In the genomic region with DNA sequence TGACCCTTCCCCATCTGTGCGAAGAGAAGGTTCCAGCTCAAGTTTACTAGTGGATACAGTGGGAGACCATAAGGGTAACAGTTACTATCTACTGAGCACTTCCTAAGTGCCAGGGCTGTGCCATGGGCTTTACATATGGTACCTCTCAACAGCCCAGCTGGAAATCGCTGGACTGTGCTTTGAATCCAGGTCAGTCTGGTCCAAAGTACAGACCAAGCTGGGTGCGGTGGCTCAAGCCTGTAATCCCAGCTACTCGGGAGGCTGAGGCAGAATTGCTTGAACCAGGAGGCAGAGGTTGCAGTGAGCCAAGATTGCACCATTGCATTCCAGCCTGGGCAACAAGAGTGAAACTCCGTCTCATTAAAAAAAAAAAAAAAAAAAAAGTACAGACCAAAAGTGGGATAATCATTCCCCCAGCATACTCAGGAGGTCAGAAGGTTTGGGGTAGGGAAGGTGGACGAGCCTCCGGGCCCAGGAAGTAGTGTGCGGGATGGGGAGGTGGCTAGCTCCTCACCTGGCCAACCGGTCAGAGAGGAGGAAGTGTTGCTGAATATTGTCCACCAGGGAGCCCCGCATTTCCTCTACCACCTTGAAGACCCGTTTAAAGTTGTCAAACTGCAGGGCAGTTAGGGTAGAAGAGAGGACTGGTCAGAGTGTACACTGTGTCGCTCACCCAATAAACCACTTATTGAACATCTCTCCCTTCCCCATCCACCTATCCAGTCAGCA, we compare ENCODE assay signal across 14 cellular contexts. TPM values are rescaled to one million over a fixed set of nuclear protein-coding genes. Genes with fewer than 3 reads are reported as not detected.
DNase-seq lines count a peak whose midpoint lies in the region; ATAC-seq and TF ChIP-seq lines count a peak whose summit lies in the region.
"Had no signal": no experiment of that assay in that cellular context is flagged by ENCODE, and none has a peak within 500 bp of the region (broad histone marks: within the 10 kb centered on the region; RNA-seq: fewer than 3 reads in every experiment).

No MANE protein-coding gene starts in this region.

- no peak overlapping the region for H3K4me3 ChIP-seq in BLaER1
- H3K4me3 ChIP-seq in GM23248 = no peak overlapping the region
- no peak overlapping the region for H3K4me3 ChIP-seq in A673 (ENCODE audit: low read depth, low read length, poor library complexity, severe bottlenecking)
- H3K4me3 ChIP-seq: gastrocnemius medialis, mucosa of descending colon, upper lobe of left lung had no signal

- H3F3A ChIP-seq in GM23248 (ENCODE audit: insufficient read depth) = peaks cover 38% of the 10 kb centered on the region

- H3K9ac ChIP-seq in BLaER1 (peak overlapping the region; percentile 13; the same call in 1 of the 2 replicates), GM23248 (peak overlapping the region; percentile 99; the same call in 1 of the 2 replicates)

- intact Hi-C loops in activated T-helper 1 cell treated with anti-CD3 and anti-CD28 coated beads, Interleukin-12 subunit alpha, Interleukin-12 subunit beta, Interleukin-2, Interleukin-4 antibody, amounts not matched to agents 30 ng/mL and 10 ng/mL and 1 ng/mL, durations not matched to agents 14 hours and 24 hours and 36 hours (cut with micrococcal nuclease) = loop anchor here (2.0 kb wide), 1 partner anchor 15 kb away; the partner anchor contains the start of gene FOSL1
- intact Hi-C loops in A673 (cut with micrococcal nuclease; ENCODE audit: unreplicated experiment) = no loop called here

- peaks cover 55% of the 10 kb centered on the region for H3K36me3 ChIP-seq in BLaER1
- peaks cover 14% of the 10 kb centered on the region; the same call in 1 of the 2 replicates for H3K36me3 ChIP-seq in GM23248 (ENCODE audit: low read depth)
- peaks cover 48% of the 10 kb centered on the region for H3K36me3 ChIP-seq in A673 (ENCODE audit: insufficient read depth, low read length, poor library complexity, severe bottlenecking)

- POLR2A ChIA-PET in naive thymus-derived CD8-positive, alpha-beta T cell (lab: Charles Lee) = interaction anchor here (0.6 to 16.8 kb wide), 14 partner anchors 11 to 1720 kb away, joined by 3 to 405 read pairs (median 8); partner anchors contain the start of genes C11orf68, CFL1, CTSW and DRAP1
- POLR2A ChIA-PET in A673 (lab: Charles Lee; ENCODE audit: low non-redundant PET) = no interaction called here

- H3K27ac ChIP-seq in BLaER1 = no peak overlapping the region
- H3K27ac ChIP-seq in GM23248 = no peak overlapping the region
- no peak overlapping the region for H3K27ac ChIP-seq in A673 (ENCODE audit: low read depth, low read length, poor library complexity, severe bottlenecking)
- H3K27ac ChIP-seq: C4-2B, gastrocnemius medialis had no signal

- TF ChIP-seq CTCF in A673 (conservative IDR thresholded peaks at IDR 0.05; ENCODE audit: low read depth, low read length) = no peak

- ATAC-seq in naive thymus-derived CD8-positive, alpha-beta T cell = no peak
- ATAC-seq: gastrocnemius medialis, GM12878, mucosa of descending colon had no signal

- no TSS peak for BruUV-seq in A673 (replicated peaks; lab: Mats Ljungman, UMichigan)

- peaks cover 48% of the 10 kb centered on the region for H3K79me2 ChIP-seq in GM23248 (ENCODE audit: insufficient read depth)

- no peaks in the 10 kb centered on the region for H3K27me3 ChIP-seq in BLaER1
- no peaks in the 10 kb centered on the region for H3K27me3 ChIP-seq in GM23248 (replicated peaks; ENCODE audit: insufficient read depth)
- no peaks in the 10 kb centered on the region for H3K27me3 ChIP-seq in A673 (replicated peaks; ENCODE audit: insufficient read depth, low read depth, low read length, poor library complexity)
- H3K27me3 ChIP-seq: gastrocnemius medialis, upper lobe of left lung had no signal

- peak overlapping the region; percentile 99 for H3K4me3 Mint-ChIP-seq in activated T-helper 1 cell treated with anti-CD3 and anti-CD28 coated beads, Interleukin-12 subunit alpha, Interleukin-12 subunit beta, Interleukin-2, Interleukin-4 antibody, amounts not matched to agents 30 ng/mL and 10 ng/mL and 1 ng/mL, durations not matched to agents 14 hours and 24 hours and 36 hours
- H3K4me3 Mint-ChIP-seq in naive thymus-derived CD8-positive, alpha-beta T cell = peak overlapping the region in 7 of 10 donors; percentile 29 to 96 (median 89)

- no peaks in the 10 kb centered on the region for H3K9me3 ChIP-seq in BLaER1
- no peaks in the 10 kb centered on the region for H3K9me3 ChIP-seq in GM23248 (ENCODE audit: low read depth)
- H3K9me3 ChIP-seq in A673 (ENCODE audit: low read depth, low read length, poor library complexity, severe bottlenecking) = no peaks in the 10 kb centered on the region
- H3K9me3 ChIP-seq: gastrocnemius medialis, mucosa of descending colon, upper lobe of left lung had no signal

- H3K36me3 Mint-ChIP-seq in activated T-helper 1 cell treated with anti-CD3 and anti-CD28 coated beads, Interleukin-12 subunit alpha, Interleukin-12 subunit beta, Interleukin-2, Interleukin-4 antibody, amounts not matched to agents 30 ng/mL and 10 ng/mL and 1 ng/mL, durations not matched to agents 14 hours and 24 hours and 36 hours (ENCODE audit: low read depth) = peaks cover 29% of the 10 kb centered on the region
- peaks cover 0 to 33% (median 2%) of the 10 kb centered on the region in 3 donors for H3K36me3 Mint-ChIP-seq in naive thymus-derived CD8-positive, alpha-beta T cell

- no peaks in the 10 kb centered on the region for H3K9me2 ChIP-seq in GM23248 (ENCODE audit: insufficient read depth)

- peaks cover 19% of the 10 kb centered on the region for H4K20me1 ChIP-seq in BLaER1
- H4K20me1 ChIP-seq in GM23248 (ENCODE audit: insufficient read depth) = no peaks in the 10 kb centered on the region

- H3K27ac Mint-ChIP-seq in activated T-helper 1 cell treated with anti-CD3 and anti-CD28 coated beads, Interleukin-12 subunit alpha, Interleukin-12 subunit beta, Interleukin-2, Interleukin-4 antibody, amounts not matched to agents 30 ng/mL and 10 ng/mL and 1 ng/mL, durations not matched to agents 14 hours and 24 hours and 36 hours = no peak overlapping the region
- H3K27ac Mint-ChIP-seq in naive thymus-derived CD8-positive, alpha-beta T cell = peak overlapping the region in 5 of 10 donors; percentile 59 to 100 (median 94)

- WGBS in GM23248 (ENCODE audit: low coverage in 1 of 2, low lambda C conversion rate in 2 of 2, missing lambda C conversion rate in 2 of 2), 2 experiments = 79 to 82% methylated on average over 12 of the region's 12 CpGs

- H3K4me2 ChIP-seq in BLaER1 (peak overlapping the region; percentile 98), GM23248 (ENCODE audit: unreplicated experiment) (peak overlapping the region; percentile 74)

- H3K4me1 ChIP-seq in BLaER1 = peaks cover 73% of the 10 kb centered on the region
- H3K4me1 ChIP-seq in GM23248 (ENCODE audit: insufficient read depth) = peaks cover 23% of the 10 kb centered on the region
- peaks cover 21% of the 10 kb centered on the region for H3K4me1 ChIP-seq in A673 (ENCODE audit: insufficient read depth, low read length, poor library complexity, severe bottlenecking)

- in situ Hi-C loops in GM23248 (cut with MboI) = loop anchor here (10.0 kb wide), 1 partner anchor 99 kb away; no protein-coding TSS in a partner anchor

- H3K9me3 Mint-ChIP-seq in activated T-helper 1 cell treated with anti-CD3 and anti-CD28 coated beads, Interleukin-12 subunit alpha, Interleukin-12 subunit beta, Interleukin-2, Interleukin-4 antibody, amounts not matched to agents 30 ng/mL and 10 ng/mL and 1 ng/mL, durations not matched to agents 14 hours and 24 hours and 36 hours = no peaks in the 10 kb centered on the region
- no peaks in the 10 kb centered on the region for H3K9me3 Mint-ChIP-seq in naive thymus-derived CD8-positive, alpha-beta T cell

- H3K4me1 Mint-ChIP-seq in activated T-helper 1 cell treated with anti-CD3 and anti-CD28 coated beads, Interleukin-12 subunit alpha, Interleukin-12 subunit beta, Interleukin-2, Interleukin-4 antibody, amounts not matched to agents 30 ng/mL and 10 ng/mL and 1 ng/mL, durations not matched to agents 14 hours and 24 hours and 36 hours (ENCODE audit: low read depth) = peaks cover 50% of the 10 kb centered on the region
- H3K4me1 Mint-ChIP-seq in naive thymus-derived CD8-positive, alpha-beta T cell = peaks cover 29 to 78% (median 66%) of the 10 kb centered on the region in 4 donors

- DNase-seq in GM23248 (no peak), NCI-H345 (lab: John Stamatoyannopoulos, UW) (no peak), A673 (ENCODE audit: low spot score) (no peak), NCI-H2081 (lab: John Stamatoyannopoulos, UW) (no peak)
- DNase-seq in activated T-helper 1 cell treated with anti-CD3 and anti-CD28 coated beads, Interleukin-12 subunit alpha, Interleukin-12 subunit beta, Interleukin-2, Interleukin-4 antibody, amounts not matched to agents 30 ng/mL and 10 ng/mL and 1 ng/mL, durations not matched to agents 14 hours and 24 hours and 36 hours (ENCODE audit: low spot score) = no peak
- DNase-seq in naive thymus-derived CD8-positive, alpha-beta T cell = no peak
- DNase-seq: gastrocnemius medialis, SW 1271, upper lobe of left lung had no signal

- no peak overlapping the region for H2AFZ ChIP-seq in GM23248

- CTCF ChIA-PET in A673 (lab: Charles Lee) = interaction anchor here (0.6 to 2.3 kb wide), 4 partner anchors 15 to 173 kb away, joined by 3 to 16 read pairs (median 8); partner anchors contain the start of genes FOSL1 and MUS81

- no peaks in the 10 kb centered on the region for H3K27me3 Mint-ChIP-seq in activated T-helper 1 cell treated with anti-CD3 and anti-CD28 coated beads, Interleukin-12 subunit alpha, Interleukin-12 subunit beta, Interleukin-2, Interleukin-4 antibody, amounts not matched to agents 30 ng/mL and 10 ng/mL and 1 ng/mL, durations not matched to agents 14 hours and 24 hours and 36 hours (ENCODE audit: insufficient read depth)
- H3K27me3 Mint-ChIP-seq in naive thymus-derived CD8-positive, alpha-beta T cell = no peaks in the 10 kb centered on the region

RNA-seq across cellular contexts. Expression of gene FIBP, which starts 2.3 kb away (rescaled TPM):
- 201 and 220 TPM in 2 replicates for total RNA-seq in GM23248 (2014; rRNA removed; shearing (Covaris generic))
- 200 and 203 TPM in 2 replicates for polyA plus RNA-seq in GM23248 (2016; fragmentation: Nextera tagmentation; extraction: Ambion mirVana)
- total RNA-seq in activated T-helper 1 cell treated with anti-CD3 and anti-CD28 coated beads, Interleukin-12 subunit alpha, Interleukin-12 subunit beta, Interleukin-2, Interleukin-4 antibody, amounts not matched to agents 30 ng/mL and 10 ng/mL and 1 ng/mL, durations not matched to agents 14 hours and 24 hours and 36 hours = 86.8 and 93.2 TPM in 2 replicates
- 10 to 100 TPM; 33.0 to 35.6 TPM for total RNA-seq in naive thymus-derived CD8-positive, alpha-beta T cell
- polyA plus RNA-seq in naive thymus-derived CD8-positive, alpha-beta T cell = 10 to 100 TPM; 74.9 to 97.6 (median 86.0) TPM
- 98.5 and 116 TPM in 2 replicates for total RNA-seq in A673 (2021)

RNA-seq across cellular contexts. Expression of gene CCDC85B, which starts 4.5 kb away (rescaled TPM):
- 95.1 and 143 TPM in 2 replicates for total RNA-seq in GM23248 (2014; rRNA removed; shearing (Covaris generic))
- 116 and 118 TPM in 2 replicates for polyA plus RNA-seq in GM23248 (2016; fragmentation: Nextera tagmentation; extraction: Ambion mirVana)
- total RNA-seq in activated T-helper 1 cell treated with anti-CD3 and anti-CD28 coated beads, Interleukin-12 subunit alpha, Interleukin-12 subunit beta, Interleukin-2, Interleukin-4 antibody, amounts not matched to agents 30 ng/mL and 10 ng/mL and 1 ng/mL, durations not matched to agents 14 hours and 24 hours and 36 hours = 66.7 and 70.8 TPM in 2 replicates
- total RNA-seq in naive thymus-derived CD8-positive, alpha-beta T cell = 10 to 100 TPM; 25.8 to 29.5 TPM
- 10 to 100 TPM; 77.2 to 83.6 (median 83.0) TPM for polyA plus RNA-seq in naive thymus-derived CD8-positive, alpha-beta T cell
- total RNA-seq in A673 (2021) = 32.3 and 32.9 TPM in 2 replicates

RNA-seq across cellular contexts. Expression of gene CTSW, which starts 6.3 kb away (rescaled TPM):
- 1.1 TPM in 1 of 2 replicates, not detected in the other for total RNA-seq in GM23248 (2014; rRNA removed; shearing (Covaris generic))
- polyA plus RNA-seq in GM23248 (2016; fragmentation: Nextera tagmentation; extraction: Ambion mirVana) = 0.23 and 0.51 TPM in 2 replicates
- total RNA-seq in activated T-helper 1 cell treated with anti-CD3 and anti-CD28 coated beads, Interleukin-12 subunit alpha, Interleukin-12 subunit beta, Interleukin-2, Interleukin-4 antibody, amounts not matched to agents 30 ng/mL and 10 ng/mL and 1 ng/mL, durations not matched to agents 14 hours and 24 hours and 36 hours = 5.7 and 7.4 TPM in 2 replicates
- total RNA-seq in naive thymus-derived CD8-positive, alpha-beta T cell = 10 to 100 TPM; 52.1 to 52.6 TPM
- polyA plus RNA-seq in naive thymus-derived CD8-positive, alpha-beta T cell = 100 to 1,000 TPM; 255 to 495 (median 475) TPM
- total RNA-seq in A673 (2021) = not detected in 2 replicates
- total RNA-seq: pulmonary artery endothelial cell had no signal

RNA-seq across cellular contexts. Expression of gene EFEMP2, which starts 13.4 kb away (rescaled TPM):
- total RNA-seq in GM23248 (2014; rRNA removed; shearing (Covaris generic)) = 308 and 328 TPM in 2 replicates
- 520 and 545 TPM in 2 replicates for polyA plus RNA-seq in GM23248 (2016; fragmentation: Nextera tagmentation; extraction: Ambion mirVana)
- 6.5 and 7.9 TPM in 2 replicates for total RNA-seq in activated T-helper 1 cell treated with anti-CD3 and anti-CD28 coated beads, Interleukin-12 subunit alpha, Interleukin-12 subunit beta, Interleukin-2, Interleukin-4 antibody, amounts not matched to agents 30 ng/mL and 10 ng/mL and 1 ng/mL, durations not matched to agents 14 hours and 24 hours and 36 hours
- 10 to 100 TPM; 15.2 to 16.9 TPM for total RNA-seq in naive thymus-derived CD8-positive, alpha-beta T cell
- 1 to 10 TPM in 2 of 3 donors, not detected in 1; 1.8 to 2.5 TPM for polyA plus RNA-seq in naive thymus-derived CD8-positive, alpha-beta T cell
- 31.2 and 37.6 TPM in 2 replicates for total RNA-seq in A673 (2021)

RNA-seq across cellular contexts. Expression of gene FOSL1, which starts 14.2 kb away (rescaled TPM):
- 80.6 and 88.9 TPM in 2 replicates for total RNA-seq in GM23248 (2014; rRNA removed; shearing (Covaris generic))
- polyA plus RNA-seq in GM23248 (2016; fragmentation: Nextera tagmentation; extraction: Ambion mirVana) = 104 and 105 TPM in 2 replicates
- 31.7 and 33.5 TPM in 2 replicates for total RNA-seq in activated T-helper 1 cell treated with anti-CD3 and anti-CD28 coated beads, Interleukin-12 subunit alpha, Interleukin-12 subunit beta, Interleukin-2, Interleukin-4 antibody, amounts not matched to agents 30 ng/mL and 10 ng/mL and 1 ng/mL, durations not matched to agents 14 hours and 24 hours and 36 hours
- total RNA-seq in naive thymus-derived CD8-positive, alpha-beta T cell = not detected
- under 1 TPM in 2 of 3 donors, not detected in 1; 0.17 to 0.22 TPM for polyA plus RNA-seq in naive thymus-derived CD8-positive, alpha-beta T cell
- total RNA-seq in A673 (2021) = 12.6 and 29.0 TPM in 2 replicates
